ENCODE assay signal across 24 cellular contexts in the genomic region with DNA sequence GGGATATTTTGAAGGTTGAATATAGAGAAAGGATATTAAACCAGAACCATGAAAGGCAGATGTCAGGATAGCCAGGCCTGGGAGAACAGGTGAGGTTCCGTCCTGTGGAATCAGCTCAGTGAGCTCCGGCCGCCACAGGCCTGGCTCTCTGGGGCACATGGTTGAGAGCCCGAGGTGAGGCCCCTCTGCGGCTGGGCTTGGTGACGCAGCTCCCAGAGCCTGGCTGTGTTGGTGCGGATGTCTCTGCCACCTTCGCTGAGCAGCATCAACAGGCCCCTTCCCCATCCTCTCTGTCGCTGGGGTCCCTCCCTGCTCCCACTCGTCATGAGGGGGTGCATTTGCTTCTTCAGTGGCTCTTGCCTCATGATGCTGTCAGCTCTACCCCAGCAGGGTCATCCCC.
"Had no signal": no experiment of that assay in that cellular context is flagged by ENCODE, and none has a peak within 500 bp of the region (broad histone marks: within the 10 kb centered on the region; RNA-seq: fewer than 3 reads in every experiment).

No MANE protein-coding gene starts in this region.

- H3K79me2 ChIP-seq: parathyroid adenoma had no signal

- H3K27ac ChIP-seq: breast epithelium, parathyroid adenoma, spleen, testis, upper lobe of left lung had no signal

- H3K4me3 ChIP-seq: breast epithelium, spleen, testis, upper lobe of left lung had no signal

- H3K9ac ChIP-seq: parathyroid adenoma had no signal

- H3K27me3 ChIP-seq: breast epithelium, testis, upper lobe of left lung had no signal

- DNase-seq: activated CD4-positive, alpha-beta memory T cell treated with anti-CD3 and anti-CD28 coated beads, Interleukin-2, amount 10 ng/mL, durations not matched to agents 7 days and 5 days; activated CD4-positive, alpha-beta T cell treated with anti-CD3 and anti-CD28 coated beads for 1 hour; activated CD4-positive, alpha-beta T cell treated with anti-CD3 and anti-CD28 coated beads, Interleukin-2, amount 10 ng/mL, durations not matched to agents 7 days and 5 days; activated CD8-positive, alpha-beta memory T cell treated with anti-CD3 and anti-CD28 coated beads, Interleukin-2, amount 50 U/mL, for 48 hours; activated gamma-delta T cell; activated naive CD4-positive, alpha-beta T cell treated with anti-CD3 and anti-CD28 coated beads, Interleukin-2, amount 50 U/mL, for 16 hours; activated T-cell treated with anti-CD3 and anti-CD28 coated beads, Interleukin-2, amount 50 U/mL, for 24 hours; amygdala; central memory CD4-positive, alpha-beta T cell; effector CD4-positive, alpha-beta T cell; head of caudate nucleus; hypothalamus; immature natural killer cell; naive thymus-derived CD4-positive, alpha-beta T cell; nucleus accumbens; spleen; stimulated activated naive CD4-positive, alpha-beta T cell treated with Interleukin-2 at 50 U/mL for 16 hours; T-helper 2 cell; testis; upper lobe of left lung had no signal

- ATAC-seq: naive thymus-derived CD4-positive, alpha-beta T cell; right cardiac atrium; WTC11 had no signal

- H3K36me3 ChIP-seq: breast epithelium, spleen, upper lobe of left lung had no signal

- H3K9me3 ChIP-seq: breast epithelium, spleen, testis, upper lobe of left lung had no signal

- H2AFZ ChIP-seq: parathyroid adenoma had no signal
